18 cellular contexts compared by ENCODE assay signal in the genomic region with DNA sequence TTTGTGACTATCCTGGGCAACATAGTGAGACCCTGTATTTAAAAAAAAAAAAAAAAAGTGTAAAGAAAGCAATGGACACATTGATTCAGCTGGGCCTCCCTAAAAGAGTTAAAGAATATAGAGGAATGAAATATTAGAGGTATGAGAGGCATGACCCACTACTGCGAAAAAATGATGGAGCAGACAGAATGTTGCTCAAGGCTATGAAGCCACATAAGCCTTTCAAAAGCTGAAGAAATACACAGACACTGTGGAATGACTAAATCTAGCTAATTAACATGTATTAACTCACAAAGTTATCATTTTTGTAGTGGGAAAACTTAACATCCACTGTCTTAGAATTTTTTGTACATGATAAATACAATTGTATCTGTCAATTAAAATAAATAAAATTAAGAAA.
DNase-seq lines count a peak whose midpoint lies in the region; FAIRE-seq and TF ChIP-seq lines count a peak whose summit lies in the region.
"Had no signal": no experiment of that assay in that cellular context is flagged by ENCODE, and none has a peak within 500 bp of the region (broad histone marks: within the 10 kb centered on the region; RNA-seq: fewer than 3 reads in every experiment).

No MANE protein-coding gene starts in this region.

- H3K4me2 ChIP-seq in smooth muscle cell: peak overlapping the region; percentile 58

- no peaks in the 10 kb centered on the region for H3K9me3 ChIP-seq in adipocyte (ENCODE audit: control insufficient read depth, low read length)
- H3K9me3 ChIP-seq in smooth muscle cell (replicated peaks; ENCODE audit: low read depth): no peaks in the 10 kb centered on the region
- H3K9me3 ChIP-seq in small intestine (ENCODE audit: control insufficient read depth, low read depth): no peaks in the 10 kb centered on the region
- H3K9me3 ChIP-seq: HAP-1, Peyer's patch had no signal

- H3K4me1 ChIP-seq in adipocyte (ENCODE audit: control insufficient read depth, insufficient read depth, low read length) (peaks cover 14% of the 10 kb centered on the region), smooth muscle cell (ENCODE audit: low read depth) (peaks cover 22% of the 10 kb centered on the region), small intestine (ENCODE audit: control insufficient read depth in 2 of 2, insufficient read depth in 1 of 2, low read depth in 1 of 2, low read length in 1 of 2) (no peaks in the 10 kb centered on the region)
- H3K4me1 ChIP-seq: Peyer's patch had no signal

- H4K20me1 ChIP-seq in smooth muscle cell (ENCODE audit: low read depth): no peaks in the 10 kb centered on the region

- H3K27ac ChIP-seq in smooth muscle cell (ENCODE audit: low read depth) (peak overlapping the region; percentile 65), small intestine (ENCODE audit: low read depth in 1 of 2, low read length in 1 of 2) (no peak overlapping the region)
- H3K27ac ChIP-seq: HL-60, Peyer's patch, SK-N-MC had no signal

- no peak for TF ChIP-seq CTCF in smooth muscle cell (IDR thresholded peaks at IDR 0.05; ENCODE audit: borderline replicate concordance, insufficient read depth, poor library complexity, severe bottlenecking)

- no peaks in the 10 kb centered on the region for H3K79me2 ChIP-seq in smooth muscle cell (ENCODE audit: low read depth)

- peak; percentile 85 for DNase-seq in adipocyte (ENCODE audit: low read depth)
- DNase-seq in fibroblast of gingiva (ENCODE audit: low read depth): peak; percentile 33
- DNase-seq in smooth muscle cell (lab: John Stamatoyannopoulos, UW; ENCODE audit: unreplicated experiment): no peak
- DNase-seq in SIG-M5 treated with dmso at 0.1 percent for 504 hours (lab: John Stamatoyannopoulos, UW; ENCODE audit: unreplicated experiment): no peak
- DNase-seq in islet precursor cell: no peak
- no peak for DNase-seq in small intestine
- DNase-seq: C1 segment of cervical spinal cord, NCI-H1417 treated with DMSO at 0.1 percent for 48 hours, NCI-H2029, NCI-H446, NCI-H69, Peyer's patch, Right ventricle myocardium superior had no signal

- H2AFZ ChIP-seq in smooth muscle cell (ENCODE audit: low read depth): no peak overlapping the region

- H3F3A ChIP-seq in smooth muscle cell (ENCODE audit: low read depth): peaks cover 8% of the 10 kb centered on the region

- H3K4me3 ChIP-seq in adipocyte (ENCODE audit: low read length) (no peak overlapping the region), smooth muscle cell (no peak overlapping the region), small intestine (ENCODE audit: low read depth in 1 of 2, low read length in 2 of 2) (no peak overlapping the region)
- H3K4me3 ChIP-seq: HAP-1, Peyer's patch, SK-N-MC had no signal

- H3K9ac ChIP-seq in adipocyte (ENCODE audit: low read length) (no peak overlapping the region), smooth muscle cell (ENCODE audit: low read depth) (no peak overlapping the region)

- H3K27me3 ChIP-seq in adipocyte (replicated peaks; ENCODE audit: control insufficient read depth, insufficient read depth, low read length): no peaks in the 10 kb centered on the region
- no peaks in the 10 kb centered on the region for H3K27me3 ChIP-seq in smooth muscle cell (ENCODE audit: low read depth)
- no peaks in the 10 kb centered on the region for H3K27me3 ChIP-seq in small intestine (ENCODE audit: control insufficient read depth in 2 of 2, insufficient read depth in 2 of 2, low read length in 2 of 2)
- H3K27me3 ChIP-seq: Peyer's patch had no signal

- FAIRE-seq in G401.6 (lab: Jason Lieb, UNC) (peak; percentile 51), small intestine (lab: Jason Lieb, UNC) (no peak)
- FAIRE-seq: D721Med had no signal

- WGBS in smooth muscle cell (ENCODE audit: low lambda C conversion rate): 9% methylated on average over 1 of the region's 1 CpG
- 83 to 96% (median 86%) methylated on average over 1 of the region's 1 CpG for WGBS in small intestine, 3 donors

- H3K36me3 ChIP-seq in adipocyte (ENCODE audit: control insufficient read depth, insufficient read depth, low read length, severe bottlenecking) (no peaks in the 10 kb centered on the region), smooth muscle cell (ENCODE audit: low read depth) (no peaks in the 10 kb centered on the region), small intestine (ENCODE audit: control insufficient read depth in 2 of 2, insufficient read depth in 2 of 2, low read length in 2 of 2) (no peaks in the 10 kb centered on the region)
- H3K36me3 ChIP-seq: HAP-1, Peyer's patch had no signal

Comparison
In these comparisons a context has a peak if more than half of its experiments do, and no peak if none do; other contexts are left out.
1. DNase-seq: peak in adipocyte (single experiment) and fibroblast of gingiva (single experiment); none in smooth muscle cell (single experiment), SIG-M5 treated with dmso at 0.1 percent for 504 hours (single experiment), islet precursor cell (single experiment) and small intestine (single experiment).